9 cellular contexts compared by ENCODE assay signal in the genomic region with DNA sequence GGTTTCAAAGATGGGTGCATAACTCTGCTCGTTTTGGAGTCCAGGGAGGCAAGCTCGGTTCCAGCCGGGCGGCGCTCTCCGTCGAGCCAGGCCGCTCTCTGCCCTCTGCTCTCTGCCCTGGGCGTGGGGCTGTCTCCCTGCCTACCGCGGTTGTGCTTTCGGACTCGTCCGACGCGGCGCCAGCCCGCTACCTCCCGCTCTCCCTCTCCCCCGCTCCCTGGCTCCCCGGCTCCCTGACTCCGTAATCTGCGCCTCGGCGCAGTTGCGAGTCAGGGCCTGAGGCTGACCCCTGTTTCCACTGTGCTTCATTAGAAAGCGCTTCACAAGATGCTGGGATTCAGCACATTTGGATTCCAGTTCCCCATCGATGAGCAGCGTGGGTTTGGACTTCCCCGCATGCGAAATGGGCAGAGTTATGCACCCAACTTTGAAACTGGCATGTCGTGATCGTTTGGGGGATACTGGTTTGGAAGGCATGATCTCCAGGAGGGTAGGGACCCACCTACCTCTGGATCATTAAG. TPM values are rescaled to one million over a fixed set of nuclear protein-coding genes. Genes with fewer than 3 reads are reported as not detected.
DNase-seq lines count a peak whose midpoint lies in the region; ATAC-seq and TF ChIP-seq lines count a peak whose summit lies in the region.
"Had no signal": no experiment of that assay in that cellular context is flagged by ENCODE, and none has a peak within 500 bp of the region (broad histone marks: within the 10 kb centered on the region; RNA-seq: fewer than 3 reads in every experiment).

No MANE protein-coding gene starts in this region.

- no peak overlapping the region for H2AFZ ChIP-seq in HCT116 (ENCODE audit: low read depth, low read length, poor library complexity, severe bottlenecking)

- no peak for TF ChIP-seq RAD21 in HCT116 (IDR thresholded peaks at IDR 0.05; ENCODE audit: low read depth)

- H3K9ac ChIP-seq in HCT116 (ENCODE audit: low read length) (peak overlapping the region; percentile 80), adipocyte (ENCODE audit: low read length) (peak overlapping the region; percentile 92)

- ATAC-seq in HCT116, result no peak
- ATAC-seq in HG03520 (IDR thresholded peaks at IDR 0.05; ENCODE audit: unreplicated experiment), result no peak

- CTCF ChIA-PET in HCT116 (lab: Charles Lee), result no interaction called here

- H3K27me3 ChIP-seq in HCT116 (ENCODE audit: insufficient read depth, low read length), result no peaks in the 10 kb centered on the region
- no peaks in the 10 kb centered on the region for H3K27me3 ChIP-seq in adipocyte (replicated peaks; ENCODE audit: control insufficient read depth, insufficient read depth, low read length)

- TF ChIP-seq POLR2A in HCT116 (IDR thresholded peaks at IDR 0.05; ENCODE audit: borderline replicate concordance, extremely low read depth, insufficient read depth, insufficient read length), result no peak

- no peaks in the 10 kb centered on the region for H4K20me1 ChIP-seq in HCT116 (ENCODE audit: insufficient read depth)

- H3K4me2 ChIP-seq in HCT116 (ENCODE audit: low read length), result peak overlapping the region; percentile 100

- no peak for TF ChIP-seq CTCF in HCT116 (IDR thresholded peaks at IDR 0.05 in 2 of 3, conservative IDR thresholded peaks at IDR 0.05 in 1 of 3; ENCODE audit: borderline replicate concordance in 1 of 3, insufficient read depth in 1 of 3, low read depth in 2 of 3, low read length in 2 of 3)

- POLR2A ChIA-PET in HCT116 (lab: Charles Lee), result interaction anchor here (1.6 kb wide), 1 partner anchor 53 kb away, joined by 4 read pairs; no protein-coding TSS in a partner anchor

- intact Hi-C loops in HCT116 (cut with micrococcal nuclease), result no loop called here

- no TSS peak for BruUV-seq in HCT116 (replicated peaks; lab: Mats Ljungman, UMichigan)

- DNase-seq in HCT116 (ENCODE audit: low read depth, low spot score) (no peak), adipocyte (ENCODE audit: low read depth) (peak; percentile 31), skeletal muscle cell (ENCODE audit: low read depth) (no peak), DMS114 treated with DMSO at 0.1 percent for 48 hours (lab: John Stamatoyannopoulos, UW; ENCODE audit: unreplicated experiment) (no peak), NCI-H82 (lab: John Stamatoyannopoulos, UW) (no peak), LoVo (ENCODE audit: low spot score) (no peak)
- DNase-seq: cortex of kidney had no signal

- H3K79me2 ChIP-seq in HCT116 (ENCODE audit: insufficient read depth, low read length), result peaks cover 57% of the 10 kb centered on the region; the same call in 1 of the 2 replicates

- H3K9me3 ChIP-seq in HCT116 (ENCODE audit: control insufficient read depth in 1 of 2, insufficient read depth in 1 of 2, low read depth in 1 of 2, low read length in 2 of 2) (no peaks in the 10 kb centered on the region), adipocyte (ENCODE audit: control insufficient read depth, low read length) (no peaks in the 10 kb centered on the region)

- RAD21 ChIA-PET in HCT116 (lab: Charles Lee; ENCODE audit: low non-redundant PET in 1 of 2, low total read pairs in 2 of 2, uncharacterized antibody in 2 of 2, unreplicated experiment in 2 of 2), result interaction anchor here in 1 of 2 experiments (1.7 kb wide), 1 partner anchor 52 kb away, joined by 4 read pairs; no protein-coding TSS in a partner anchor

- peak overlapping the region; percentile 32; the same call in 1 of the 2 replicates for H3K27ac ChIP-seq in HCT116 (ENCODE audit: low read depth, low read length)

- H3K4me3 ChIP-seq in HCT116 (replicated peaks in 1 of 2; ENCODE audit: low read depth in 1 of 2, low read length in 2 of 2) (peak overlapping the region; percentile 74 to 77), adipocyte (ENCODE audit: low read length) (peak overlapping the region; percentile 98), iPS-11a (ENCODE audit: low read depth, low read length) (peak overlapping the region; percentile 96), skeletal muscle cell (ENCODE audit: low read depth, low read length) (peak overlapping the region; percentile 84)

- no peaks in the 10 kb centered on the region for H3K9me2 ChIP-seq in HCT116 (ENCODE audit: insufficient read depth)

- H3K4me1 ChIP-seq in HCT116 (ENCODE audit: control insufficient read depth in 1 of 2, insufficient read depth in 2 of 2, low read length in 2 of 2), result peaks cover 29 to 52% of the 10 kb centered on the region in 2 experiments
- peaks cover 40% of the 10 kb centered on the region for H3K4me1 ChIP-seq in adipocyte (ENCODE audit: control insufficient read depth, insufficient read depth, low read length)

- H3K36me3 ChIP-seq in HCT116 (ENCODE audit: control insufficient read depth in 1 of 2, insufficient read depth in 2 of 2, low read length in 2 of 2) (no peaks in the 10 kb centered on the region), adipocyte (ENCODE audit: control insufficient read depth, insufficient read depth, low read length, severe bottlenecking) (no peaks in the 10 kb centered on the region)

TF ChIP-seq in HCT116, 20 proteins besides CTCF, POLR2A, EP300 and RAD21:
- TF ChIP-seq SIN3A (IDR thresholded peaks at IDR 0.05; ENCODE audit: low read depth) (no peak), SRF (IDR thresholded peaks at IDR 0.05; ENCODE audit: low read depth) (no peak), EGR1 (IDR thresholded peaks at IDR 0.05; ENCODE audit: low read depth) (no peak)

RNA-seq across cellular contexts. Expression of a gene that starts 2.3 kb away (rescaled TPM):
- 35.6 TPM for total RNA-seq in HCT116 (2021; ENCODE audit: unreplicated experiment)
- polyA plus RNA-seq in HCT116 (2012), result 24.6 and 25.2 TPM in 2 replicates
